In genomic region chr12:104986022-104986941, GRCh38 we compare ENCODE assay signal across 8 cellular contexts. TPM values are rescaled to one million over a fixed set of nuclear protein-coding genes. Genes with fewer than 3 reads are reported as not detected.
A peak's percentile ranks its signal among the peaks of the same experiment; 100 is the strongest.
DNase-seq lines count a peak whose midpoint lies in the region; ATAC-seq and TF ChIP-seq lines count a peak whose summit lies in the region.

NOPCHAP1 (plus strand) TSS chr12:104986316; CDS start chr12:104986353, 37 bp downstream.

- peak within 1 kb of the TSS; percentile 90 for H3K4me3 Mint-ChIP-seq in neural progenitor cell

- DNase-seq in G401 (ENCODE audit: low spot score) (peak; percentile 95), HAP-1 (ENCODE audit: low spot score in 2 of 2) (peak; percentile 92 to 98), MM.1S (peak; percentile 81), SHP77 treated with DMSO at 0.1 percent for 48 hours (lab: John Stamatoyannopoulos, UW) (peak; percentile 87), activated gamma-delta T cell (lab: John Stamatoyannopoulos, UW) (peak; percentile 53), foreskin keratinocyte (peak; percentile 55 to 81), neural progenitor cell (ENCODE audit: low spot score) (peak; percentile 95)

- H3K36me3 ChIP-seq in HAP-1 (replicated peaks) (peaks cover 28% of the 10 kb centered on the region), MM.1S (replicated peaks; ENCODE audit: insufficient read depth, low read length) (peaks cover 19% of the 10 kb centered on the region), neural progenitor cell (peaks cover 14% of the 10 kb centered on the region), stomach smooth muscle (ENCODE audit: control insufficient read depth in 2 of 2, insufficient read depth in 2 of 2, low read length in 2 of 2) (peaks cover 4 to 5% of the 10 kb centered on the region in 2 donors)

- H3K27me3 ChIP-seq in HAP-1 (ENCODE audit: low read depth) = no peaks in the 10 kb centered on the region
- no peaks in the 10 kb centered on the region for H3K27me3 ChIP-seq in MM.1S (replicated peaks; ENCODE audit: insufficient read depth, low read length)
- H3K27me3 ChIP-seq in foreskin keratinocyte = no peaks in the 10 kb centered on the region
- no peaks in the 10 kb centered on the region for H3K27me3 ChIP-seq in neural progenitor cell
- H3K27me3 ChIP-seq in stomach smooth muscle (ENCODE audit: control insufficient read depth in 1 of 2, insufficient read depth in 2 of 2, low read length in 2 of 2) = no peaks in the 10 kb centered on the region

- H3K79me2 ChIP-seq in MM.1S (ENCODE audit: low read length) (peaks cover 50% of the 10 kb centered on the region), neural progenitor cell (ENCODE audit: low read depth) (peaks cover 48% of the 10 kb centered on the region)

- H3K27ac ChIP-seq in MM.1S (ENCODE audit: low read length) (peak within 1 kb of the TSS; percentile 48; the same call in 1 of the 2 replicates), foreskin keratinocyte (peak within 1 kb of the TSS; percentile 31), neural progenitor cell (no peak within 1 kb of the TSS), stomach smooth muscle (ENCODE audit: low read length) (peak within 1 kb of the TSS; percentile 18)

- H3K36me3 Mint-ChIP-seq in neural progenitor cell = peaks cover 19% of the 10 kb centered on the region

- peak; percentile 99 for ATAC-seq in foreskin keratinocyte

- TF ChIP-seq CTCF in MM.1S (IDR thresholded peaks at IDR 0.05; ENCODE audit: low read length) = no peak
- no peak for TF ChIP-seq CTCF in foreskin keratinocyte (conservative IDR thresholded peaks at IDR 0.05)
- TF ChIP-seq CTCF in neural progenitor cell (IDR thresholded peaks at IDR 0.05) = no peak

- no peaks in the 10 kb centered on the region for H3K27me3 Mint-ChIP-seq in neural progenitor cell (ENCODE audit: insufficient read depth, low read depth)

- H3K4me1 Mint-ChIP-seq in neural progenitor cell = peaks cover 15% of the 10 kb centered on the region

- H2AFZ ChIP-seq in MM.1S (ENCODE audit: low read length) (peak within 1 kb of the TSS; percentile 82), neural progenitor cell (replicated peaks) (peak within 1 kb of the TSS; percentile 87)

- H3K9me3 Mint-ChIP-seq in neural progenitor cell = no peaks in the 10 kb centered on the region

- H3K9ac ChIP-seq in MM.1S (ENCODE audit: low read length) (peak within 1 kb of the TSS; percentile 67), neural progenitor cell (peak within 1 kb of the TSS; percentile 27), stomach smooth muscle (ENCODE audit: low read length in 2 of 2) (peak within 1 kb of the TSS; percentile 73 to 76)

- H3K4me3 ChIP-seq in HAP-1 = peak within 1 kb of the TSS; percentile 75
- peak within 1 kb of the TSS; percentile 77 for H3K4me3 ChIP-seq in MM.1S (ENCODE audit: low read length)
- H3K4me3 ChIP-seq in neural progenitor cell = peak within 1 kb of the TSS; percentile 71
- peak within 1 kb of the TSS; percentile 84 to 92 for H3K4me3 ChIP-seq in stomach smooth muscle (ENCODE audit: low read length in 2 of 2)

- H3F3A ChIP-seq in MM.1S (ENCODE audit: insufficient read depth, low read length) (peaks cover 21% of the 10 kb centered on the region), neural progenitor cell (ENCODE audit: low read depth) (no peaks in the 10 kb centered on the region)

- H3K4me2 ChIP-seq in MM.1S (ENCODE audit: low read depth, low read length) (peak within 1 kb of the TSS; percentile 89), neural progenitor cell (peak within 1 kb of the TSS; percentile 97)

- no peaks in the 10 kb centered on the region for H3K9me2 ChIP-seq in MM.1S (replicated peaks; ENCODE audit: insufficient read depth, low read length)

- peak within 1 kb of the TSS; percentile 52 for H3K27ac Mint-ChIP-seq in neural progenitor cell

- in situ Hi-C loops in G401 (cut with HindIII; ENCODE audit: low sequenced_read_pairs) = no loop called here
- in situ Hi-C loops in HAP-1 (cut with MboI; ENCODE audit: low sequenced_read_pairs) = no loop called here

- peaks cover 12% of the 10 kb centered on the region for H3K4me1 ChIP-seq in HAP-1
- H3K4me1 ChIP-seq in MM.1S (ENCODE audit: low read length) = peaks cover 23% of the 10 kb centered on the region
- peaks cover 4% of the 10 kb centered on the region for H3K4me1 ChIP-seq in foreskin keratinocyte
- peaks cover 10% of the 10 kb centered on the region for H3K4me1 ChIP-seq in neural progenitor cell
- peaks cover 12% of the 10 kb centered on the region for H3K4me1 ChIP-seq in stomach smooth muscle (ENCODE audit: control insufficient read depth, insufficient read depth, low read length)

- H3K9me3 ChIP-seq in HAP-1 (no peaks in the 10 kb centered on the region), MM.1S (replicated peaks; ENCODE audit: insufficient read depth, low read length) (no peaks in the 10 kb centered on the region), neural progenitor cell (ENCODE audit: low read depth) (no peaks in the 10 kb centered on the region), stomach smooth muscle (ENCODE audit: control insufficient read depth in 2 of 2, low read length in 2 of 2) (no peaks in the 10 kb centered on the region)

- H4K20me1 ChIP-seq in MM.1S (ENCODE audit: insufficient read depth, low read length) (no peaks in the 10 kb centered on the region), neural progenitor cell (ENCODE audit: low read depth) (peaks cover 16% of the 10 kb centered on the region)

RNA-seq across cellular contexts. Expression of gene NOPCHAP1, which starts in this region (rescaled TPM):
- total RNA-seq in G401 (2014; rRNA removed; shearing (Covaris generic)) = 10.9 and 23.3 TPM in 2 replicates
- total RNA-seq in foreskin keratinocyte = 27.3 and 27.8 TPM in 2 replicates
- 31.2 and 36.6 TPM in 2 replicates for polyA plus RNA-seq in foreskin keratinocyte
- 8.6 and 8.9 TPM in 2 replicates for total RNA-seq in neural progenitor cell (ENCODE audit: low replicate concordance)
